28 cellular contexts compared by ENCODE assay signal in genomic region chr3:140188285-140188684, GRCh38.
A peak's percentile ranks its signal among the peaks of the same experiment; 100 is the strongest.
DNase-seq lines count a peak whose midpoint lies in the region; ATAC-seq, FAIRE-seq and TF ChIP-seq lines count a peak whose summit lies in the region.
"Had no signal": no experiment of that assay in that cellular context is flagged by ENCODE, and none has a peak within 500 bp of the region (broad histone marks: within the 10 kb centered on the region; RNA-seq: fewer than 3 reads in every experiment).

No MANE protein-coding gene starts in this region.

- 46% methylated on average over 2 of the region's 2 CpGs for WGBS in heart right ventricle, 2 donors
- 95% methylated on average over 2 of the region's 2 CpGs; no CpG with 5 or more reads in 1 of the 2 experiments for WGBS in H1 (ENCODE audit: extremely low coverage in 1 of 2, insufficient coverage in 1 of 2, insufficient read length in 1 of 2, insufficient replicate concordance in 2 of 2, low coverage in 1 of 2, low lambda C conversion rate in 2 of 2, missing lambda C conversion rate in 1 of 2), 2 experiments
- WGBS in mesendoderm (ENCODE audit: extremely low coverage, insufficient coverage, low lambda C conversion rate) = no CpG with 5 or more reads among the region's 2 CpGs

- H3K23ac ChIP-seq in H1 (ENCODE audit: insufficient read length) (no peak overlapping the region), mesendoderm (ENCODE audit: low read length) (no peak overlapping the region)

- H4K20me1 ChIP-seq in H1 (replicated peaks in 1 of 2; ENCODE audit: control insufficient read depth in 1 of 2, insufficient read depth in 2 of 2, low read length in 2 of 2) = no peaks in the 10 kb centered on the region

- no peaks in the 10 kb centered on the region for H3K4me1 Mint-ChIP-seq in activated T-cell treated with anti-CD3 and anti-CD28 coated beads, Interleukin-2, amount 50 U/mL, for 24 hours (ENCODE audit: low read depth)
- H3K4me1 Mint-ChIP-seq: CD8-positive, alpha-beta memory T cell; nephron progenitor cell had no signal

- POLR2A ChIA-PET in H1 (lab: Charles Lee; ENCODE audit: partially characterized antibody) = no interaction called here

- H3K4ac ChIP-seq in H1 (replicated peaks; ENCODE audit: insufficient read length, low read depth, low read length) (no peak overlapping the region), mesendoderm (ENCODE audit: low read depth, low read length) (no peak overlapping the region)

- no peak overlapping the region for H3K18ac ChIP-seq in H1 (ENCODE audit: extremely low read depth, low read length)
- H3K18ac ChIP-seq in mesendoderm (ENCODE audit: low read length) = no peak overlapping the region

- intact Hi-C loops in heart right ventricle (cut with DNase I) = no loop called here
- intact Hi-C loops in Right ventricle myocardium inferior (cut with DNase I) = no loop called here

- TF ChIP-seq CTCF in heart right ventricle (IDR thresholded peaks at IDR 0.05) (no peak), H1 (IDR thresholded peaks at IDR 0.05; ENCODE audit: control extremely low read depth in 1 of 3, insufficient read depth in 1 of 3, low read depth in 1 of 3, low read length in 3 of 3) (no peak)

- no peak overlapping the region for H2BK12ac ChIP-seq in H1 (ENCODE audit: low read depth, low read length)

- H3K27me3 ChIP-seq in heart right ventricle (no peaks in the 10 kb centered on the region), H1 (replicated peaks in 1 of 4; ENCODE audit: control insufficient read depth in 3 of 4, extremely low read depth in 1 of 4, insufficient read depth in 3 of 4, low read length in 3 of 4) (no peaks in the 10 kb centered on the region), mesendoderm (ENCODE audit: insufficient read depth, low read length, poor library complexity) (no peaks in the 10 kb centered on the region)
- H3K27me3 ChIP-seq: tibial nerve had no signal

- H4K5ac ChIP-seq in H1 (ENCODE audit: insufficient read length, low read depth, low read length) (no peak overlapping the region), mesendoderm (ENCODE audit: low read length) (no peak overlapping the region)

- H3K4me2 ChIP-seq in H1 (ENCODE audit: insufficient read depth in 1 of 2, low read depth in 2 of 2, low read length in 2 of 2) (no peak overlapping the region), mesendoderm (ENCODE audit: low read length) (no peak overlapping the region)

- H3K56ac ChIP-seq in H1 (replicated peaks; ENCODE audit: insufficient read length, low read depth, low read length) = no peak overlapping the region
- H3K56ac ChIP-seq in mesendoderm (ENCODE audit: low read length) = no peak overlapping the region

- TF ChIP-seq RAD21 in H1 (IDR thresholded peaks at IDR 0.05 in 1 of 2, conservative IDR thresholded peaks at IDR 0.05 in 1 of 2; ENCODE audit: low read depth in 2 of 2, low read length in 2 of 2) = no peak

- no peaks in the 10 kb centered on the region for H3K23me2 ChIP-seq in H1 (ENCODE audit: low read depth, low read length)

- H3K4me1 ChIP-seq in heart right ventricle (peaks cover 5 to 39% (median 18%) of the 10 kb centered on the region in 9 donors), H1 (replicated peaks in 1 of 4; ENCODE audit: control insufficient read depth in 3 of 4, insufficient read depth in 4 of 4, low read length in 3 of 4) (no peaks in the 10 kb centered on the region), mesendoderm (ENCODE audit: control insufficient read depth, low read depth, low read length) (no peaks in the 10 kb centered on the region)

- DNase-seq in heart right ventricle = peak; percentile 12 to 30
- DNase-seq in Right ventricle myocardium inferior (ENCODE audit: missing footprints) = no peak
- DNase-seq in NCI-H446 treated with DMSO at 0.1 percent for 48 hours (lab: John Stamatoyannopoulos, UW) = peak; percentile 71
- no peak for DNase-seq in H1 (ENCODE audit: low read depth in 1 of 2, low spot score in 2 of 2)
- no peak for DNase-seq in GM19238 (ENCODE audit: insufficient read length, low spot score)
- DNase-seq in activated T-cell treated with anti-CD3 and anti-CD28 coated beads, Interleukin-2, amount 50 U/mL, for 24 hours = no peak
- DNase-seq in DMS153 (lab: John Stamatoyannopoulos, UW) = no peak
- DNase-seq in mesendoderm = no peak
- DNase-seq: activated CD4-positive, CD25-positive, alpha-beta regulatory T cell; activated CD8-positive, alpha-beta T cell treated with anti-CD3 and anti-CD28 coated beads for 36 hours; anterior cingulate cortex; CD8-positive, alpha-beta memory T cell; DND-41; effector memory CD8-positive, alpha-beta T cell; erythroblast; NCI-H1436 treated with DMSO at 0.1 percent for 48 hours; NCI-H2227 treated with DMSO at 0.1 percent for 48 hours; nephron progenitor cell; NK-92 treated with Interleukin-12 subunit alpha and Interleukin-12 subunit beta, amount 100 ng/mL, for 24 hours; PC-3; retina; SIG-M5 had no signal

- ATAC-seq in heart right ventricle = peak in 6 of 8 donors; percentile 47 to 67 (median 61)
- no peak for ATAC-seq in Right ventricle myocardium inferior
- ATAC-seq: activated CD8-positive, alpha-beta T cell treated with anti-CD3 and anti-CD28 coated beads for 36 hours; activated naive CD4-positive, alpha-beta T cell treated with anti-CD3 and anti-CD28 coated beads, Interleukin-2, amount 50 U/mL, for 72 hours; effector memory CD8-positive, alpha-beta T cell; K562; PC-3 had no signal

- TF ChIP-seq EP300 in H1 (IDR thresholded peaks at IDR 0.05; ENCODE audit: borderline replicate concordance in 1 of 2, low read depth in 2 of 2, low read length in 2 of 2) = no peak

- H3K4me3 Mint-ChIP-seq in activated T-cell treated with anti-CD3 and anti-CD28 coated beads, Interleukin-2, amount 50 U/mL, for 24 hours = no peak overlapping the region
- H3K4me3 Mint-ChIP-seq: activated CD8-positive, alpha-beta T cell treated with anti-CD3 and anti-CD28 coated beads for 36 hours; CD8-positive, alpha-beta memory T cell; effector memory CD8-positive, alpha-beta T cell; nephron progenitor cell had no signal

- H3K27me3 Mint-ChIP-seq in activated T-cell treated with anti-CD3 and anti-CD28 coated beads, Interleukin-2, amount 50 U/mL, for 24 hours = no peaks in the 10 kb centered on the region
- H3K27me3 Mint-ChIP-seq: effector memory CD8-positive, alpha-beta T cell had no signal

- no peaks in the 10 kb centered on the region for H3K36me3 ChIP-seq in heart right ventricle
- no peaks in the 10 kb centered on the region for H3K36me3 ChIP-seq in H1 (ENCODE audit: control insufficient read depth in 2 of 4, insufficient read depth in 4 of 4, low read length in 3 of 4)
- no peaks in the 10 kb centered on the region for H3K36me3 ChIP-seq in mesendoderm (ENCODE audit: control insufficient read depth, insufficient read depth, low read length)
- H3K36me3 ChIP-seq: tibial nerve had no signal

- H2AK5ac ChIP-seq in H1 (ENCODE audit: low read depth, low read length) (no peak overlapping the region), mesendoderm (ENCODE audit: low read length) (no peak overlapping the region)

- H3K9me3 Mint-ChIP-seq in activated T-cell treated with anti-CD3 and anti-CD28 coated beads, Interleukin-2, amount 50 U/mL, for 24 hours = peaks cover under 1% of the 10 kb centered on the region
- H3K9me3 Mint-ChIP-seq: activated CD8-positive, alpha-beta T cell treated with anti-CD3 and anti-CD28 coated beads for 36 hours; activated T-helper 2 cell treated with anti-CD3 and anti-CD28 coated beads, Interferon-gamma antibody, Interleukin-2, Interleukin-4, amounts not matched to agents 10 μg/mL and 5 μg/mL and 100 μg/mL, durations not matched to agents 14 hours and 24 hours and 36 hours had no signal

- no peak for FAIRE-seq in H1 (lab: Jason Lieb, UNC)
- FAIRE-seq: HTR-8/SVneo, K562 had no signal

- H3K14ac ChIP-seq in H1 (ENCODE audit: insufficient read length) = no peak overlapping the region

- H3K9me3 ChIP-seq in heart right ventricle = peaks cover 0 to 9% (median 0%) of the 10 kb centered on the region in 11 donors
- H3K9me3 ChIP-seq in H1 (ENCODE audit: insufficient read depth in 2 of 2, low read depth in 1 of 2, low read length in 1 of 2) = no peaks in the 10 kb centered on the region; a peak in 1 of 4 replicates

- no peak overlapping the region for H3K27ac Mint-ChIP-seq in activated T-cell treated with anti-CD3 and anti-CD28 coated beads, Interleukin-2, amount 50 U/mL, for 24 hours
- H3K27ac Mint-ChIP-seq: activated CD8-positive, alpha-beta T cell treated with anti-CD3 and anti-CD28 coated beads for 36 hours; activated naive CD4-positive, alpha-beta T cell treated with anti-CD3 and anti-CD28 coated beads, Interleukin-2, amount 50 U/mL, for 72 hours; activated T-helper 2 cell treated with anti-CD3 and anti-CD28 coated beads, Interferon-gamma antibody, Interleukin-2, Interleukin-4, amounts not matched to agents 10 μg/mL and 5 μg/mL and 100 μg/mL, durations not matched to agents 14 hours and 24 hours and 36 hours; CD8-positive, alpha-beta memory T cell; effector memory CD8-positive, alpha-beta T cell; nephron progenitor cell had no signal

- no peak overlapping the region for H4K91ac ChIP-seq in H1 (replicated peaks; ENCODE audit: insufficient read length, low read length)

- no peak overlapping the region for H2AFZ ChIP-seq in H1 (ENCODE audit: low read length)

- CTCF ChIA-PET in H1 (lab: Charles Lee; ENCODE audit: partially characterized antibody) = no interaction called here

- no peaks in the 10 kb centered on the region for H3K36me3 Mint-ChIP-seq in activated T-cell treated with anti-CD3 and anti-CD28 coated beads, Interleukin-2, amount 50 U/mL, for 24 hours (ENCODE audit: low read depth)
- H3K36me3 Mint-ChIP-seq: CD8-positive, alpha-beta memory T cell had no signal

- no peak for TF ChIP-seq POLR2A in H1 (IDR thresholded peaks at IDR 0.05; ENCODE audit: control extremely low read depth in 1 of 2, low read depth in 2 of 2, low read length in 2 of 2)

- H3K79me1 ChIP-seq in H1 (ENCODE audit: low read depth, low read length) (no peaks in the 10 kb centered on the region), mesendoderm (ENCODE audit: low read length) (no peaks in the 10 kb centered on the region)

- H2BK15ac ChIP-seq in H1 (ENCODE audit: low read length) (no peak overlapping the region), mesendoderm (replicated peaks; ENCODE audit: low read depth) (no peak overlapping the region)

- H3K79me2 ChIP-seq in H1 (ENCODE audit: control insufficient read depth in 1 of 2, insufficient read depth in 2 of 2, low read length in 2 of 2) = no peaks in the 10 kb centered on the region
- H3K79me2 ChIP-seq in mesendoderm (ENCODE audit: control insufficient read depth, insufficient read depth, low read length) = no peaks in the 10 kb centered on the region

- H2BK5ac ChIP-seq in H1 (ENCODE audit: low read depth, low read length) (no peak overlapping the region), mesendoderm (ENCODE audit: low read length) (no peak overlapping the region)

- H2BK20ac ChIP-seq in H1 (ENCODE audit: low read length) = peak overlapping the region; percentile 67; the same call in 1 of the 2 replicates

- H2BK120ac ChIP-seq in H1 (replicated peaks; ENCODE audit: low read depth, low read length) (no peak overlapping the region), mesendoderm (ENCODE audit: low read depth, low read length) (no peak overlapping the region)

- H3K27ac ChIP-seq in heart right ventricle (peak overlapping the region in 2 of 10 donors; percentile 84 to 86), H1 (ENCODE audit: low read depth, low read length) (no peak overlapping the region), mesendoderm (ENCODE audit: low read depth, low read length) (no peak overlapping the region)
- H3K27ac ChIP-seq: coronary artery, tibial nerve had no signal

- H3K4me3 ChIP-seq in heart right ventricle (no peak overlapping the region), H1 (ENCODE audit: extremely low read depth in 1 of 4, insufficient read depth in 2 of 4, low read depth in 3 of 4, low read length in 4 of 4) (no peak overlapping the region), mesendoderm (ENCODE audit: low read length) (no peak overlapping the region)
- H3K4me3 ChIP-seq: coronary artery, K562, tibial nerve had no signal

- H3K9ac ChIP-seq in H1 (replicated peaks in 1 of 4; ENCODE audit: extremely low read depth in 1 of 4, low read depth in 3 of 4, low read length in 3 of 4) (no peak overlapping the region), mesendoderm (ENCODE audit: low read length) (no peak overlapping the region)

- H4K8ac ChIP-seq in H1 (ENCODE audit: extremely low read depth, insufficient read depth, low read length) (no peak overlapping the region), mesendoderm (ENCODE audit: low read depth, low read length) (no peak overlapping the region)

Comparison
In these comparisons a context has a peak if more than half of its experiments do, and no peak if none do; other contexts are left out.
1. DNase-seq: peak in heart right ventricle (2 of 2) and NCI-H446 treated with DMSO at 0.1 percent for 48 hours (single experiment); none in Right ventricle myocardium inferior (single experiment), H1 (0 of 2), GM19238 (single experiment), activated T-cell treated with anti-CD3 and anti-CD28 coated beads, Interleukin-2, amount 50 U/mL, for 24 hours (single experiment), DMS153 (single experiment) and mesendoderm (single experiment).